Comparison of ENCODE assay signal across 23 cellular contexts in genomic region chr17:81469266-81469665, GRCh38.
"Had no signal": no experiment of that assay in that cellular context is flagged by ENCODE, and none has a peak within 500 bp of the region (broad histone marks: within the 10 kb centered on the region; RNA-seq: fewer than 3 reads in every experiment).

No MANE protein-coding gene starts in this region.

- H3K9ac ChIP-seq: SK-N-SH had no signal

- H3K27me3 ChIP-seq: adrenal gland had no signal

- H3K4me3 Mint-ChIP-seq: activated CD8-positive, alpha-beta T cell treated with anti-CD3 and anti-CD28 coated beads, Interleukin-2, amount 10 ng/mL, durations not matched to agents 7 days and 5 days; activated naive CD8-positive, alpha-beta T cell treated with anti-CD3 and anti-CD28 coated beads, Interleukin-2, amount 10 ng/mL, durations not matched to agents 7 days and 5 days; WTC11 had no signal

- H3K4me1 Mint-ChIP-seq: activated naive CD8-positive, alpha-beta T cell treated with anti-CD3 and anti-CD28 coated beads, Interleukin-2, amount 10 ng/mL, durations not matched to agents 7 days and 5 days; WTC11 had no signal

- H3K27me3 Mint-ChIP-seq: activated naive CD8-positive, alpha-beta T cell treated with anti-CD3 and anti-CD28 coated beads, Interleukin-2, amount 10 ng/mL, durations not matched to agents 7 days and 5 days had no signal

- H3K27ac Mint-ChIP-seq: activated CD8-positive, alpha-beta T cell treated with anti-CD3 and anti-CD28 coated beads, Interleukin-2, amount 10 ng/mL, durations not matched to agents 7 days and 5 days; activated naive CD8-positive, alpha-beta T cell treated with anti-CD3 and anti-CD28 coated beads, Interleukin-2, amount 10 ng/mL, durations not matched to agents 7 days and 5 days had no signal

- DNase-seq: activated CD4-positive, alpha-beta T cell treated with anti-CD3 and anti-CD28 coated beads for 48 hours; activated CD4-positive, alpha-beta T cell treated with anti-CD3 and anti-CD28 coated beads, Interleukin-2, amount 50 U/mL, for 4 hours; activated CD4-positive, CD25-positive, alpha-beta regulatory T cell treated with anti-CD3 and anti-CD28 coated beads, Interleukin-2, amount 50 U/mL, for 72 hours; activated CD8-positive, alpha-beta memory T cell treated with anti-CD3 and anti-CD28 coated beads, Interleukin-2, amount 50 U/mL, for 48 hours; activated CD8-positive, alpha-beta T cell treated with anti-CD3 and anti-CD28 coated beads, Interleukin-2, amount 10 ng/mL, durations not matched to agents 7 days and 5 days; activated naive CD4-positive, alpha-beta T cell treated with anti-CD3 and anti-CD28 coated beads, Interleukin-2, amount 50 U/mL, for 16 hours; activated naive CD8-positive, alpha-beta T cell treated with anti-CD3 and anti-CD28 coated beads, Interleukin-2, amount 10 ng/mL, durations not matched to agents 7 days and 5 days; activated T-cell treated with anti-CD3 and anti-CD28 coated beads, Interleukin-2, amount 50 U/mL, for 1 hour; adrenal gland; Karpas-422; MM.1S; NCI-H1048; NCI-H146; NCI-H187 treated with DMSO at 0.1 percent for 48 hours; NCI-H2171; NCI-H2227 treated with DMSO at 0.1 percent for 48 hours; NCI-H526; NCI-H82; OCI-M1; RPMI8226; SK-N-SH; T-helper 1 cell had no signal

- H3K4me3 ChIP-seq: adrenal gland had no signal

- H3K36me3 Mint-ChIP-seq: activated naive CD8-positive, alpha-beta T cell treated with anti-CD3 and anti-CD28 coated beads, Interleukin-2, amount 10 ng/mL, durations not matched to agents 7 days and 5 days; WTC11 had no signal

- H3K36me3 ChIP-seq: adrenal gland had no signal

- H3K4me2 ChIP-seq: SK-N-SH had no signal

- H3K9me3 ChIP-seq: adrenal gland, SK-N-SH had no signal

- H3K27ac ChIP-seq: adrenal gland had no signal

- H3K9me3 Mint-ChIP-seq: activated naive CD8-positive, alpha-beta T cell treated with anti-CD3 and anti-CD28 coated beads, Interleukin-2, amount 10 ng/mL, durations not matched to agents 7 days and 5 days had no signal
